2 cellular contexts compared by ENCODE assay signal in the genomic region with DNA sequence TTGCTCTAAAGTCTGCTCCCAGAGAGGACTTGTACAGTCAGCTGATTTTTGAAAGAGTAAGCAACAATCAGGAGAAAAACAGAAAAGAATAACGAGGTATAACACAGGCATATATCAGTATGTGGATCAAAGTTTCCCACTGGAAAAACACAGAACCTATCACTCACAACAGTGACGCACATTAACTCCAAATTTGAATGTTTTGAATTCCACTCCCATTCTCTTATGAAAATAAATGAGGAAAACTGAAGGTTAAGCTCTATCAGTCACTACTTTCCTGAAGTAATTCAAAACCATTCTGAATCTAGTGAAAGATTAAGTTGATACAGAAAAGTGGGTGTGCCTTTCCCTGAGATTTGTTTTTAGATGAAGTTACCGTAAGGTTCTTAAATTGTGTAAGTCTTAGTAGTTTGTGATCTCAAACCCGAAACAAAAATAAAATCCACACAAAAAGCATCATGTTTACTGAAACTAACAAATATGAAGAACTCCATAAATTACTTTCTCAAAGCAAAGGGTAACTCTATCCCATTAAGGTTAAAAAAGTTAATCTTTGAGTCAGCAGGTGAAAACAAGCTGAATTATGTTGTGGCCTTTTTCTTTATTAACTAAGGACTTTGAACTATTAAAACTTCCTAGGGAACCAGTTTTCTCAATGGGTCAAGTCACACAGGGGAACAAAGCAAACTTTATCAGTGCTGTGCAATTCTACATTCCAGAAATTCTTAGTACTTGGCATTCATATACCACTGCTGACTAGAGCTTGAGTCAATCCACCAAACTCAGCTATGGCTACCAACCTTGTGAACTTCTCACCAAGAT.
TF ChIP-seq lines count a peak whose summit lies in the region.

No MANE protein-coding gene starts in this region.

TF ChIP-seq in A549, 52 proteins besides CTCF, POLR2A, EP300 and RAD21:
- TF ChIP-seq TFCP2L1 (CRISPR knock-in tag; IDR thresholded peaks at IDR 0.05) = no peak
- peak; percentile 73 to 89; a peak in 3 of 4 replicates for TF ChIP-seq CEBPB (IDR thresholded peaks at IDR 0.05)
- peak; percentile 60 for TF ChIP-seq MAFK (IDR thresholded peaks at IDR 0.05; ENCODE audit: partially characterized antibody)
- TF ChIP-seq MYC (IDR thresholded peaks at IDR 0.05; ENCODE audit: borderline replicate concordance, low read length) = no peak
- no peak for TF ChIP-seq CHD4 (IDR thresholded peaks at IDR 0.05; ENCODE audit: borderline replicate concordance)
- TF ChIP-seq NR3C1 (IDR thresholded peaks at IDR 0.05) = no peak
- TF ChIP-seq E2F6 (IDR thresholded peaks at IDR 0.05; ENCODE audit: borderline replicate concordance, low read depth) = no peak
- TF ChIP-seq USF2 (IDR thresholded peaks at IDR 0.05) = no peak
- TF ChIP-seq JUN (IDR thresholded peaks at IDR 0.05) = peak; percentile 70 to 83
- TF ChIP-seq CHD2 (IDR thresholded peaks at IDR 0.05; ENCODE audit: low read length, partially characterized antibody) = no peak
- peak; percentile 46; the same call in 1 of the 2 replicates for TF ChIP-seq MAX (IDR thresholded peaks at IDR 0.05)
- TF ChIP-seq PBX3 (IDR thresholded peaks at IDR 0.05) = peak; percentile 53; the same call in 1 of the 2 replicates
- peak; percentile 93 for TF ChIP-seq GATA3 (IDR thresholded peaks at IDR 0.05; ENCODE audit: borderline replicate concordance)
- TF ChIP-seq FOSL2 (IDR thresholded peaks at IDR 0.05) = peak; percentile 63
- peak; percentile 66 for TF ChIP-seq FOSL2 (CRISPR knock-in tag; IDR thresholded peaks at IDR 0.05)
- TF ChIP-seq JUNB (IDR thresholded peaks at IDR 0.05) = peak; percentile 84
- TF ChIP-seq BCL3 (IDR thresholded peaks at IDR 0.05) = peak; percentile 51; the same call in 1 of the 3 replicates
- peak; percentile 10; the same call in 1 of the 3 replicates for TF ChIP-seq SMC3 (IDR thresholded peaks at IDR 0.05)
- no peak for TF ChIP-seq ATOH8 (CRISPR knock-in tag; IDR thresholded peaks at IDR 0.05; ENCODE audit: low read depth)
TF ChIP-seq in A549: peak in this region for 10.

TF ChIP-seq in endothelial cell of umbilical vein, 7 proteins besides CTCF, POLR2A, EP300 and RAD21:
- TF ChIP-seq JUN (IDR thresholded peaks at IDR 0.05; ENCODE audit: borderline replicate concordance, insufficient read depth, insufficient read length, low read depth) (peak; percentile 68), FOS (IDR thresholded peaks at IDR 0.05; ENCODE audit: borderline replicate concordance, insufficient read depth, low read length) (peak; percentile 64), MAX (IDR thresholded peaks at IDR 0.05; ENCODE audit: insufficient read depth, insufficient read length) (no peak), EZH2 (IDR thresholded peaks at IDR 0.05; ENCODE audit: borderline replicate concordance, low read depth, low read length, severe bottlenecking) (no peak), GATA2 (IDR thresholded peaks at IDR 0.05; ENCODE audit: insufficient read depth, insufficient read length, low read depth, low read length) (peak; percentile 85), POLR2AphosphoS5 (IDR thresholded peaks at IDR 0.05; ENCODE audit: insufficient read depth, low read depth, low read length) (peak; percentile 72)
